Comparison of ENCODE assay signal across 11 cellular contexts in genomic region chr20:24990810-24991252, GRCh38. TPM values are rescaled to one million over a fixed set of nuclear protein-coding genes. Genes with fewer than 3 reads are reported as not detected.
A peak's percentile ranks its signal among the peaks of the same experiment; 100 is the strongest.
DNase-seq lines count a peak whose midpoint lies in the region; ATAC-seq and TF ChIP-seq lines count a peak whose summit lies in the region.
"Had no signal": no experiment of that assay in that cellular context is flagged by ENCODE, and none has a peak within 500 bp of the region (broad histone marks: within the 10 kb centered on the region; RNA-seq: fewer than 3 reads in every experiment).

No MANE protein-coding gene starts in this region.

- no peaks in the 10 kb centered on the region for H3K27me3 ChIP-seq in CD8-positive, alpha-beta T cell (ENCODE audit: insufficient read depth, low read length)
- H3K27me3 ChIP-seq: breast epithelium, vagina had no signal

- no peak overlapping the region for H3K27ac ChIP-seq in CD8-positive, alpha-beta T cell (ENCODE audit: low read depth, low read length)
- H3K27ac ChIP-seq: vagina had no signal

- no peak for DNase-seq in CD8-positive, alpha-beta T cell
- DNase-seq in NCI-H1436 treated with DMSO at 0.1 percent for 48 hours (lab: John Stamatoyannopoulos, UW) (no peak), DMS 273 (lab: John Stamatoyannopoulos, UW; ENCODE audit: unreplicated experiment) (no peak), NCI-H1694 (lab: John Stamatoyannopoulos, UW) (no peak), NOMO-1 (lab: John Stamatoyannopoulos, UW; ENCODE audit: unreplicated experiment in 2 of 2) (no peak)
- DNase-seq: NCI-H1092 treated with DMSO at 0.1 percent for 48 hours had no signal

- H3K36me3 Mint-ChIP-seq in CD8-positive, alpha-beta T cell: peaks cover 27% of the 10 kb centered on the region
- no peaks in the 10 kb centered on the region for H3K36me3 Mint-ChIP-seq in IgD-negative memory B cell
- H3K36me3 Mint-ChIP-seq in brain: no peaks in the 10 kb centered on the region
- no peaks in the 10 kb centered on the region for H3K36me3 Mint-ChIP-seq in nephron (ENCODE audit: low read depth)

- no peaks in the 10 kb centered on the region for H3K27me3 Mint-ChIP-seq in CD8-positive, alpha-beta T cell (ENCODE audit: low read depth)
- no peaks in the 10 kb centered on the region for H3K27me3 Mint-ChIP-seq in IgD-negative memory B cell
- H3K27me3 Mint-ChIP-seq in brain: peaks cover 11% of the 10 kb centered on the region
- no peaks in the 10 kb centered on the region for H3K27me3 Mint-ChIP-seq in nephron (ENCODE audit: low read depth)

- H3K4me1 Mint-ChIP-seq in CD8-positive, alpha-beta T cell (ENCODE audit: low read depth): peaks cover 84% of the 10 kb centered on the region
- peaks cover 31 to 42% (median 36%) of the 10 kb centered on the region in 3 donors for H3K4me1 Mint-ChIP-seq in IgD-negative memory B cell
- peaks cover 62% of the 10 kb centered on the region for H3K4me1 Mint-ChIP-seq in brain
- peaks cover 37% of the 10 kb centered on the region for H3K4me1 Mint-ChIP-seq in nephron

- TF ChIP-seq CTCF in CD8-positive, alpha-beta T cell (IDR thresholded peaks at IDR 0.05): no peak
- TF ChIP-seq CTCF in brain (conservative IDR thresholded peaks at IDR 0.05) (no peak), nephron (IDR thresholded peaks at IDR 0.05; ENCODE audit: unreplicated experiment in 3 of 3) (no peak)

- no peaks in the 10 kb centered on the region for H3K9me3 ChIP-seq in CD8-positive, alpha-beta T cell (ENCODE audit: low read length)
- H3K9me3 ChIP-seq: breast epithelium, vagina had no signal

- CTCF ChIA-PET in CD8-positive, alpha-beta T cell (lab: Charles Lee): interaction anchor here (1.2 to 9.4 kb wide), 2 partner anchors 69 to 73 kb away, joined by 3 to 274 read pairs; partner anchors contain the start of gene ACSS1

- peak overlapping the region; percentile 97 for H3K27ac Mint-ChIP-seq in CD8-positive, alpha-beta T cell
- H3K27ac Mint-ChIP-seq in IgD-negative memory B cell (peak overlapping the region in 1 of 3 donors; percentile 5), brain (peak overlapping the region in 3 of 5 experiments; percentile 2 to 95 (median 90)), nephron (no peak overlapping the region)

- peaks cover 57% of the 10 kb centered on the region for H3K4me1 ChIP-seq in CD8-positive, alpha-beta T cell (ENCODE audit: insufficient read depth, low read length)

- ATAC-seq in CD8-positive, alpha-beta T cell: no peak

- H3K9me3 Mint-ChIP-seq in CD8-positive, alpha-beta T cell: no peaks in the 10 kb centered on the region
- H3K9me3 Mint-ChIP-seq in IgD-negative memory B cell (no peaks in the 10 kb centered on the region), brain (no peaks in the 10 kb centered on the region), nephron (no peaks in the 10 kb centered on the region)

- intact Hi-C loops in CD8-positive, alpha-beta T cell (cut with DNase I, micrococcal nuclease): loop anchor here (5.0 kb wide), 6 partner anchors 206 to 1639 kb away; partner anchors contain the start of genes ENTPD6 (in 1 of the 2), NXT1 (in 1 of the 2) and PYGB (in 1 of the 2)

- H3K36me3 ChIP-seq in CD8-positive, alpha-beta T cell (ENCODE audit: insufficient read depth, low read length): no peaks in the 10 kb centered on the region
- H3K36me3 ChIP-seq: breast epithelium, vagina had no signal

- POLR2A ChIA-PET in CD8-positive, alpha-beta T cell (lab: Charles Lee): interaction anchor here (1.0 kb wide), 1 partner anchor 14 kb away, joined by 3 read pairs; no protein-coding TSS in a partner anchor

- H3K4me3 ChIP-seq in CD8-positive, alpha-beta T cell (ENCODE audit: low read depth, low read length): no peak overlapping the region

- peak overlapping the region; percentile 95 for H3K4me3 Mint-ChIP-seq in CD8-positive, alpha-beta T cell
- H3K4me3 Mint-ChIP-seq in IgD-negative memory B cell (peak overlapping the region; percentile 6 to 98 (median 62)), brain (peak overlapping the region; percentile 96 to 99 (median 98)), nephron (peak overlapping the region; percentile 92 to 96 (median 93))

RNA-seq across cellular contexts. Expression of gene APMAP, which starts 1.7 kb away (rescaled TPM):
- total RNA-seq in CD8-positive, alpha-beta T cell: 10 to 100 TPM; 31.0 to 31.8 TPM
- 42.0 TPM for polyA plus RNA-seq in IgD-negative memory B cell
- polyA plus RNA-seq in brain (ENCODE audit: insufficient read depth, low read depth, low replicate concordance): 88.7 TPM

RNA-seq across cellular contexts. Expression of gene CST7, which starts 41.8 kb away (rescaled TPM):
- total RNA-seq in CD8-positive, alpha-beta T cell: 10 to 100 TPM; 53.3 to 54.6 TPM
- polyA plus RNA-seq in IgD-negative memory B cell: 22.8 TPM
- 2.0 TPM for polyA plus RNA-seq in brain (ENCODE audit: insufficient read depth, low read depth, low replicate concordance)

Comparison
In these comparisons a context has a peak if more than half of its experiments do, and no peak if none do; other contexts are left out.
1. H3K27ac Mint-ChIP-seq: peak in CD8-positive, alpha-beta T cell (single experiment) and brain (3 of 5); none in nephron (0 of 3).
2. Peak in every context shown above with its lines, with median percentiles within 50 percentile points of each other: H3K4me3 Mint-ChIP-seq.